Comparison of ENCODE assay signal across 37 cellular contexts in the genomic region with DNA sequence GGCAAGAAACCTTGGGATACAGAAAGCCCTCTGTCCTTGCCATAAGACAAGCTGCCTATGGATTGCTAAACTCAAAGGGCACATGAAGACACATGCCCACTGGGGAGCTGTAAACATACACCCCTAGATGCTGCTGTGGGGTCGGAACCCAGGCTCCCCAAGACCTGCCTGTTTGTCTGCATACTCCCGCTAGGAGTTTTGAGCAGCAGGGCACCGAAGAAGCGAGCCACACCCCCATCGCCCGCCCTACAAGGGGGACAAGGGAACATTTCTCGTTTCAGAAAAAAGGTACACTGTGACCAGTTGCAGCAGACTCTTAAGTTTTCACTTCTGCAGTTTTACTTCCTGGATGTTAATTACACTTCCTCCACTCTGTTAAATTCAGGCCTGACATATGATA.
"Had no signal": no experiment of that assay in that cellular context is flagged by ENCODE, and none has a peak within 500 bp of the region (broad histone marks: within the 10 kb centered on the region; RNA-seq: fewer than 3 reads in every experiment).

No MANE protein-coding gene starts in this region.

- H3K9me3 Mint-ChIP-seq: activated naive CD8-positive, alpha-beta T cell treated with anti-CD3 and anti-CD28 coated beads for 36 hours; brain had no signal

- H3K4me3 ChIP-seq: adrenal gland, ascending aorta, breast epithelium, cardiac muscle cell, coronary artery, dorsolateral prefrontal cortex, esophagus squamous epithelium had no signal

- H3K4me1 ChIP-seq: adrenal gland, ascending aorta, breast epithelium, esophagus squamous epithelium had no signal

- H3K36me3 Mint-ChIP-seq: activated CD4-positive, alpha-beta memory T cell treated with anti-CD3 and anti-CD28 coated beads for 36 hours; activated CD8-positive, alpha-beta memory T cell treated with anti-CD3 and anti-CD28 coated beads, Interleukin-2, amount 10 ng/mL, durations not matched to agents 7 days and 5 days; activated naive CD4-positive, alpha-beta T cell treated with anti-CD3 and anti-CD28 coated beads, Interleukin-2, amount 50 U/mL, for 24 hours; activated naive CD8-positive, alpha-beta T cell treated with anti-CD3 and anti-CD28 coated beads for 36 hours; brain had no signal

- H3K36me3 ChIP-seq: adrenal gland, ascending aorta, breast epithelium, cardiac muscle cell, esophagus squamous epithelium had no signal

- H3K27ac ChIP-seq: adrenal gland, ascending aorta, breast epithelium, cardiac muscle cell, coronary artery, dorsolateral prefrontal cortex, esophagus squamous epithelium had no signal

- H3K27me3 Mint-ChIP-seq: activated CD4-positive, alpha-beta memory T cell treated with anti-CD3 and anti-CD28 coated beads for 36 hours; activated CD4-positive, alpha-beta T cell treated with anti-CD3 and anti-CD28 coated beads for 36 hours; activated CD4-positive, alpha-beta T cell treated with anti-CD3 and anti-CD28 coated beads, Interleukin-2, amount 10 ng/mL, durations not matched to agents 24 days and 14 days; activated CD8-positive, alpha-beta memory T cell treated with anti-CD3 and anti-CD28 coated beads, Interleukin-2, amount 10 ng/mL, durations not matched to agents 7 days and 5 days; activated naive CD4-positive, alpha-beta T cell treated with anti-CD3 and anti-CD28 coated beads, Interleukin-2, amount 50 U/mL, for 24 hours; activated naive CD8-positive, alpha-beta T cell treated with anti-CD3 and anti-CD28 coated beads for 36 hours; activated naive CD8-positive, alpha-beta T cell treated with anti-CD3 and anti-CD28 coated beads, Interleukin-2, amount 50 U/mL, for 24 hours; brain; dendritic cell treated with granulocyte-macrophage colony-stimulating factor and Interleukin-4, amounts not matched to agents 40 ng/mL and 50 ng/mL, for 4 days; T-helper 17 cell had no signal

- H3K27ac Mint-ChIP-seq: activated CD4-positive, alpha-beta memory T cell treated with anti-CD3 and anti-CD28 coated beads for 36 hours; activated CD4-positive, alpha-beta T cell treated with anti-CD3 and anti-CD28 coated beads for 36 hours; activated CD4-positive, alpha-beta T cell treated with anti-CD3 and anti-CD28 coated beads, Interleukin-2, amount 10 ng/mL, durations not matched to agents 24 days and 14 days; activated CD8-positive, alpha-beta memory T cell treated with anti-CD3 and anti-CD28 coated beads, Interleukin-2, amount 10 ng/mL, durations not matched to agents 7 days and 5 days; activated CD8-positive, alpha-beta T cell treated with anti-CD3 and anti-CD28 coated beads, Interleukin-2, amount 10 ng/mL, durations not matched to agents 7 days and 5 days; activated naive CD4-positive, alpha-beta T cell treated with anti-CD3 and anti-CD28 coated beads for 36 hours; activated naive CD4-positive, alpha-beta T cell treated with anti-CD3 and anti-CD28 coated beads, Interleukin-2, amount 50 U/mL, for 24 hours; activated naive CD8-positive, alpha-beta T cell treated with anti-CD3 and anti-CD28 coated beads for 36 hours; activated naive CD8-positive, alpha-beta T cell treated with anti-CD3 and anti-CD28 coated beads, Interleukin-2, amount 50 U/mL, for 24 hours; activated T-helper 1 cell treated with anti-CD3 and anti-CD28 coated beads, Interleukin-12 subunit alpha, Interleukin-12 subunit beta, Interleukin-2, Interleukin-4 antibody, amounts not matched to agents 30 ng/mL and 10 ng/mL and 1 ng/mL, durations not matched to agents 14 hours and 24 hours and 36 hours; activated T-helper 2 cell treated with anti-CD3 and anti-CD28 coated beads, Interferon-gamma antibody, Interleukin-2, Interleukin-4, amounts not matched to agents 10 μg/mL and 5 μg/mL and 100 μg/mL, durations not matched to agents 14 hours and 24 hours and 36 hours; brain; dendritic cell treated with granulocyte-macrophage colony-stimulating factor and Interleukin-4, amounts not matched to agents 40 ng/mL and 50 ng/mL, for 4 days; T-helper 17 cell; T-helper 2 cell treated with Interferon-gamma antibody and Interleukin-4, amounts not matched to agents 5 μg/mL and 100 μg/mL, for 36 hours had no signal

- DNase-seq: activated CD4-positive, alpha-beta memory T cell treated with anti-CD3 and anti-CD28 coated beads for 36 hours; activated CD4-positive, alpha-beta T cell treated with anti-CD3 and anti-CD28 coated beads for 36 hours; activated CD4-positive, alpha-beta T cell treated with anti-CD3 and anti-CD28 coated beads, Interleukin-2, amount 10 ng/mL, durations not matched to agents 24 days and 14 days; activated CD4-positive, CD25-positive, alpha-beta regulatory T cell; activated CD4-positive, CD25-positive, alpha-beta regulatory T cell treated with anti-CD3 and anti-CD28 coated beads, Interleukin-2, amount 50 U/mL, for 72 hours; activated CD8-positive, alpha-beta memory T cell treated with anti-CD3 and anti-CD28 coated beads, Interleukin-2, amount 10 ng/mL, durations not matched to agents 7 days and 5 days; activated CD8-positive, alpha-beta memory T cell treated with anti-CD3 and anti-CD28 coated beads, Interleukin-2, amount 50 U/mL, for 4 hours; activated CD8-positive, alpha-beta T cell treated with anti-CD3 and anti-CD28 coated beads, Interleukin-2, amount 10 ng/mL, durations not matched to agents 7 days and 5 days; activated effector memory CD4-positive, alpha-beta T cell treated with anti-CD3 and anti-CD28 coated beads, Interleukin-2, amount 50 U/mL, for 16 hours; activated naive CD4-positive, alpha-beta T cell treated with anti-CD3 and anti-CD28 coated beads for 36 hours; activated naive CD8-positive, alpha-beta T cell treated with anti-CD3 and anti-CD28 coated beads for 36 hours; activated naive CD8-positive, alpha-beta T cell treated with anti-CD3 and anti-CD28 coated beads, Interleukin-2, amount 50 U/mL, for 24 hours; activated T-cell treated with anti-CD3 and anti-CD28 coated beads, Interleukin-2, amount 50 U/mL, for 1 hour; activated T-cell treated with anti-CD3 and anti-CD28 coated beads, Interleukin-2, amount 50 U/mL, for 48 hours; adrenal gland; amygdala; central memory CD4-positive, alpha-beta T cell; cerebellar nuclear complex; dorsolateral prefrontal cortex; effector memory CD4-positive, alpha-beta T cell; erythroblast; esophagus squamous epithelium; foreskin melanocyte; head of caudate nucleus; hippocampal formation; T-helper 17 cell; T1000 had no signal

- H3K4me3 Mint-ChIP-seq: activated CD4-positive, alpha-beta memory T cell treated with anti-CD3 and anti-CD28 coated beads for 36 hours; activated CD4-positive, alpha-beta T cell treated with anti-CD3 and anti-CD28 coated beads for 36 hours; activated CD4-positive, alpha-beta T cell treated with anti-CD3 and anti-CD28 coated beads, Interleukin-2, amount 10 ng/mL, durations not matched to agents 24 days and 14 days; activated CD8-positive, alpha-beta memory T cell treated with anti-CD3 and anti-CD28 coated beads, Interleukin-2, amount 10 ng/mL, durations not matched to agents 7 days and 5 days; activated CD8-positive, alpha-beta T cell treated with anti-CD3 and anti-CD28 coated beads, Interleukin-2, amount 10 ng/mL, durations not matched to agents 7 days and 5 days; activated naive CD4-positive, alpha-beta T cell treated with anti-CD3 and anti-CD28 coated beads for 36 hours; activated naive CD4-positive, alpha-beta T cell treated with anti-CD3 and anti-CD28 coated beads, Interleukin-2, amount 50 U/mL, for 24 hours; activated naive CD8-positive, alpha-beta T cell treated with anti-CD3 and anti-CD28 coated beads for 36 hours; activated naive CD8-positive, alpha-beta T cell treated with anti-CD3 and anti-CD28 coated beads, Interleukin-2, amount 50 U/mL, for 24 hours; activated T-helper 1 cell treated with anti-CD3 and anti-CD28 coated beads, Interleukin-12 subunit alpha, Interleukin-12 subunit beta, Interleukin-2, Interleukin-4 antibody, amounts not matched to agents 30 ng/mL and 10 ng/mL and 1 ng/mL, durations not matched to agents 14 hours and 24 hours and 36 hours; brain; dendritic cell treated with granulocyte-macrophage colony-stimulating factor and Interleukin-4, amounts not matched to agents 40 ng/mL and 50 ng/mL, for 4 days; T-helper 17 cell; T-helper 2 cell treated with Interferon-gamma antibody and Interleukin-4, amounts not matched to agents 5 μg/mL and 100 μg/mL, for 36 hours had no signal

- H3K27me3 ChIP-seq: adrenal gland, ascending aorta, breast epithelium, cardiac muscle cell, dorsolateral prefrontal cortex, esophagus squamous epithelium had no signal

- H3K4me1 Mint-ChIP-seq: activated CD4-positive, alpha-beta T cell treated with anti-CD3 and anti-CD28 coated beads for 36 hours; activated CD4-positive, alpha-beta T cell treated with anti-CD3 and anti-CD28 coated beads, Interleukin-2, amount 10 ng/mL, durations not matched to agents 24 days and 14 days; activated CD8-positive, alpha-beta memory T cell treated with anti-CD3 and anti-CD28 coated beads, Interleukin-2, amount 10 ng/mL, durations not matched to agents 7 days and 5 days; activated naive CD4-positive, alpha-beta T cell treated with anti-CD3 and anti-CD28 coated beads, Interleukin-2, amount 50 U/mL, for 24 hours; activated naive CD8-positive, alpha-beta T cell treated with anti-CD3 and anti-CD28 coated beads for 36 hours; activated naive CD8-positive, alpha-beta T cell treated with anti-CD3 and anti-CD28 coated beads, Interleukin-2, amount 50 U/mL, for 24 hours; brain; T-helper 17 cell had no signal

- ATAC-seq: activated CD4-positive, alpha-beta T cell treated with anti-CD3 and anti-CD28 coated beads for 36 hours; activated CD8-positive, alpha-beta memory T cell treated with anti-CD3 and anti-CD28 coated beads, Interleukin-2, amount 10 ng/mL, durations not matched to agents 7 days and 5 days; activated CD8-positive, alpha-beta T cell treated with anti-CD3 and anti-CD28 coated beads, Interleukin-2, amount 10 ng/mL, durations not matched to agents 7 days and 5 days; activated naive CD8-positive, alpha-beta T cell treated with anti-CD3 and anti-CD28 coated beads, Interleukin-2, amount 50 U/mL, for 24 hours; T-helper 17 cell had no signal
